ENCODE assay signal across 8 cellular contexts in genomic region chr5:133967715-133968056, GRCh38. TPM values are rescaled to one million over a fixed set of nuclear protein-coding genes. Genes with fewer than 3 reads are reported as not detected.
DNase-seq lines count a peak whose midpoint lies in the region; ATAC-seq and TF ChIP-seq lines count a peak whose summit lies in the region.

No MANE protein-coding gene starts in this region.

- H3K4me1 ChIP-seq in Panc1 (ENCODE audit: control insufficient read depth, insufficient read depth, low read length): peaks cover 5% of the 10 kb centered on the region
- no peaks in the 10 kb centered on the region for H3K4me1 ChIP-seq in effector memory CD4-positive, alpha-beta T cell (ENCODE audit: control insufficient read depth, insufficient read depth, low read length, poor library complexity, severe bottlenecking)
- H3K4me1 ChIP-seq in mononuclear cell (ENCODE audit: insufficient read depth, low read length): peaks cover 24% of the 10 kb centered on the region

- H3K4me3 ChIP-seq in Panc1 (ENCODE audit: low read depth in 2 of 2, low read length in 2 of 2): peak overlapping the region; percentile 91 to 92
- H3K4me3 ChIP-seq in effector memory CD4-positive, alpha-beta T cell (ENCODE audit: insufficient read depth, low read depth, low read length, poor library complexity, severe bottlenecking): peak overlapping the region; percentile 88
- peak overlapping the region; percentile 87 for H3K4me3 ChIP-seq in mononuclear cell (ENCODE audit: low read length)

- peak overlapping the region; percentile 92 for H3K27ac ChIP-seq in Panc1 (ENCODE audit: low read length)
- H3K27ac ChIP-seq in effector memory CD4-positive, alpha-beta T cell (ENCODE audit: insufficient read depth, low read length, poor library complexity, severe bottlenecking): peak overlapping the region; percentile 87

- CTCF ChIA-PET in Panc1 (lab: Charles Lee): no interaction called here

- intact Hi-C loops in Panc1 (cut with micrococcal nuclease; ENCODE audit: unreplicated experiment): no loop called here

- POLR2A ChIA-PET in Panc1 (lab: Charles Lee): no interaction called here

- no peak for TF ChIP-seq CTCF in Panc1 (IDR thresholded peaks at IDR 0.05)

- no peaks in the 10 kb centered on the region for H3K27me3 ChIP-seq in Panc1 (ENCODE audit: control insufficient read depth, insufficient read depth, low read length)
- H3K27me3 ChIP-seq in effector memory CD4-positive, alpha-beta T cell (replicated peaks; ENCODE audit: control insufficient read depth, insufficient read depth, low read length, poor library complexity, severe bottlenecking): no peaks in the 10 kb centered on the region
- H3K27me3 ChIP-seq in mononuclear cell (ENCODE audit: insufficient read depth, low read length): no peaks in the 10 kb centered on the region

- ATAC-seq in Panc1 (peak; percentile 8), GM21526 (IDR thresholded peaks at IDR 0.05; ENCODE audit: low FRiP score, unreplicated experiment) (no peak), GM18867 (IDR thresholded peaks at IDR 0.05; ENCODE audit: unreplicated experiment) (no peak)

- in situ Hi-C loops in Panc1 (cut with HindIII; ENCODE audit: low pct_unique_long_range_greater_than_20kb, low sequenced_read_pairs) (no loop called here), KBM-7 (cut with MboI; ENCODE audit: low pct_unique_long_range_greater_than_20kb, low sequenced_read_pairs) (no loop called here)

- DNase-seq in EL (peak; percentile 59), Panc1 (ENCODE audit: low read depth, low spot score) (no peak), cortex of kidney (lab: John Stamatoyannopoulos, UW) (no peak), KBM-7 (no peak)
- peak in 1 of 3 donors; percentile 8 for DNase-seq in effector memory CD4-positive, alpha-beta T cell

- no peaks in the 10 kb centered on the region for H3K36me3 ChIP-seq in Panc1 (ENCODE audit: control insufficient read depth, insufficient read depth, low read length)
- peaks cover 4% of the 10 kb centered on the region for H3K36me3 ChIP-seq in effector memory CD4-positive, alpha-beta T cell (ENCODE audit: control insufficient read depth, insufficient read depth, low read length)

- no TSS peak for BruUV-seq in Panc1 (replicated peaks; lab: Mats Ljungman, UMichigan)

- H3K9me3 ChIP-seq in Panc1 (ENCODE audit: control insufficient read depth, insufficient read depth, low read depth, low read length) (no peaks in the 10 kb centered on the region), mononuclear cell (ENCODE audit: low read depth, low read length) (no peaks in the 10 kb centered on the region)
- no peaks in the 10 kb centered on the region for H3K9me3 ChIP-seq in effector memory CD4-positive, alpha-beta T cell (ENCODE audit: control insufficient read depth, low read length)

RNA-seq across cellular contexts. Expression of gene C5orf15, which starts 0.7 kb away (rescaled TPM):
- total RNA-seq in Panc1 (2021; ENCODE audit: unreplicated experiment) (63.2 TPM), mononuclear cell (26.6 TPM)
- polyA plus RNA-seq in Panc1 (2012; ENCODE audit: insufficient read length): 80.6 TPM

RNA-seq across cellular contexts. Expression of gene VDAC1, which starts 37.1 kb away (rescaled TPM):
- total RNA-seq in Panc1 (2021; ENCODE audit: unreplicated experiment) (395 TPM), mononuclear cell (94.9 TPM)
- polyA plus RNA-seq in Panc1 (2012; ENCODE audit: insufficient read length): 502 TPM
